14 cellular contexts compared by ENCODE assay signal in the genomic region with DNA sequence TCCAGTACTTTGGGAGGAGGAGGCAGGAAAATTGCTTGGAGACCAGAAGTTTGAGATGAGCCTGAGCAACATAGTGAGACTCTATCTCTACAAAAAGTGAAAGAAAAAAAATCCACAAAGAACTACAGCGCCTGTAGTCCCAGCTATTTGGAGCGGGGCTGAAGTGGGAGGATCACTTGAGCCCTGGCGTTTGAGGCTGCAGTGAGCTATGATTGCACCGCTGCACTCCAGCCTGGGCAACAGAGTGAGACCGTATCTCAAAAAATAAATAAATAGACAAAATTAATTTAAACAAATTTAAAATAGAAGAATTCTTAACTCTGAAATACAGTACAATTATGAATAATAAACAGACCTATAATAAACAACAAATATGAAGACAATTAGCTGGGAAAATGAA. TPM values are rescaled to one million over a fixed set of nuclear protein-coding genes. Genes with fewer than 3 reads are reported as not detected.
A peak's percentile ranks its signal among the peaks of the same experiment; 100 is the strongest.
DNase-seq lines count a peak whose midpoint lies in the region; ATAC-seq, FAIRE-seq and TF ChIP-seq lines count a peak whose summit lies in the region.
"Had no signal": no experiment of that assay in that cellular context is flagged by ENCODE, and none has a peak within 500 bp of the region (broad histone marks: within the 10 kb centered on the region; RNA-seq: fewer than 3 reads in every experiment).

No MANE protein-coding gene starts in this region.

- no peak overlapping the region for H3K9ac ChIP-seq in neural progenitor cell

- peak; percentile 96 for FAIRE-seq in TTC549 (lab: Jason Lieb, UNC)
- FAIRE-seq: GM18507 had no signal

- H3K4me1 Mint-ChIP-seq in HFFc6 (ENCODE audit: low read depth) (peaks cover 36% of the 10 kb centered on the region), neural progenitor cell (no peaks in the 10 kb centered on the region)
- no peaks in the 10 kb centered on the region for H3K4me1 Mint-ChIP-seq in activated T-helper 17 cell treated with anti-CD3 and anti-CD28 coated beads, Interleukin-2, amount 50 U/mL, for 72 hours

- H3K27me3 ChIP-seq in foreskin keratinocyte (no peaks in the 10 kb centered on the region), neural progenitor cell (no peaks in the 10 kb centered on the region)

- H3K27ac ChIP-seq in foreskin keratinocyte (peak overlapping the region; percentile 22), neural progenitor cell (peak overlapping the region; percentile 11)

- H3K4me3 ChIP-seq in neural progenitor cell: no peak overlapping the region

- H3K4me3 Mint-ChIP-seq in HFFc6 (peak overlapping the region; percentile 42; the same call in 1 of the 2 replicates), neural progenitor cell (no peak overlapping the region)
- no peak overlapping the region for H3K4me3 Mint-ChIP-seq in activated T-helper 17 cell treated with anti-CD3 and anti-CD28 coated beads, Interleukin-2, amount 50 U/mL, for 72 hours
- H3K4me3 Mint-ChIP-seq: CD4-positive, alpha-beta T cell had no signal

- H3K27me3 Mint-ChIP-seq in HFFc6 (ENCODE audit: insufficient read depth) (no peaks in the 10 kb centered on the region), neural progenitor cell (ENCODE audit: insufficient read depth, low read depth) (no peaks in the 10 kb centered on the region)
- no peaks in the 10 kb centered on the region for H3K27me3 Mint-ChIP-seq in activated T-helper 17 cell treated with anti-CD3 and anti-CD28 coated beads, Interleukin-2, amount 50 U/mL, for 72 hours
- H3K27me3 Mint-ChIP-seq: CD4-positive, alpha-beta T cell had no signal

- intact Hi-C loops in posterior cingulate gyrus (cut with DNase I): loop anchor here (5.0 kb wide), 1 partner anchor 111 kb away; no protein-coding TSS in a partner anchor

- H3K9me3 ChIP-seq in neural progenitor cell (ENCODE audit: low read depth): no peaks in the 10 kb centered on the region

- no peaks in the 10 kb centered on the region for H3K9me3 Mint-ChIP-seq in HFFc6
- H3K9me3 Mint-ChIP-seq in neural progenitor cell: no peaks in the 10 kb centered on the region
- no peaks in the 10 kb centered on the region for H3K9me3 Mint-ChIP-seq in activated T-helper 17 cell treated with anti-CD3 and anti-CD28 coated beads, Interleukin-2, amount 50 U/mL, for 72 hours
- H3K9me3 Mint-ChIP-seq: CD4-positive, alpha-beta T cell had no signal

- H3K79me2 ChIP-seq in neural progenitor cell (ENCODE audit: low read depth): no peaks in the 10 kb centered on the region

- no peaks in the 10 kb centered on the region for H3K36me3 ChIP-seq in neural progenitor cell

- H2AFZ ChIP-seq in neural progenitor cell (replicated peaks): no peak overlapping the region

- H3K27ac Mint-ChIP-seq in HFFc6 (peak overlapping the region; percentile 57; the same call in 1 of the 2 replicates), neural progenitor cell (no peak overlapping the region)
- no peak overlapping the region for H3K27ac Mint-ChIP-seq in activated T-helper 17 cell treated with anti-CD3 and anti-CD28 coated beads, Interleukin-2, amount 50 U/mL, for 72 hours
- H3K27ac Mint-ChIP-seq: CD4-positive, alpha-beta T cell had no signal

- H4K20me1 ChIP-seq in neural progenitor cell (ENCODE audit: low read depth): no peaks in the 10 kb centered on the region

- H3K4me1 ChIP-seq in foreskin keratinocyte (peaks cover 23% of the 10 kb centered on the region), neural progenitor cell (peaks cover 9% of the 10 kb centered on the region)

- H3K36me3 Mint-ChIP-seq in HFFc6 (ENCODE audit: low read depth) (no peaks in the 10 kb centered on the region), neural progenitor cell (no peaks in the 10 kb centered on the region)
- H3K36me3 Mint-ChIP-seq in activated T-helper 17 cell treated with anti-CD3 and anti-CD28 coated beads, Interleukin-2, amount 50 U/mL, for 72 hours (ENCODE audit: low read depth): no peaks in the 10 kb centered on the region

- TF ChIP-seq CTCF in HFFc6 (IDR thresholded peaks at IDR 0.05) (no peak), foreskin keratinocyte (conservative IDR thresholded peaks at IDR 0.05) (no peak), neural progenitor cell (IDR thresholded peaks at IDR 0.05) (no peak)

- DNase-seq in HFFc6 (no peak), foreskin keratinocyte (no peak), neural progenitor cell (ENCODE audit: low spot score) (peak; percentile 38), posterior cingulate gyrus (no peak)
- DNase-seq: activated CD4-positive, alpha-beta T cell treated with anti-CD3 and anti-CD28 coated beads for 48 hours; CD4-positive, alpha-beta T cell; GDM1; NCI-H187; retina had no signal

- peak overlapping the region; percentile 19 for H3K4me2 ChIP-seq in neural progenitor cell

- ATAC-seq in foreskin keratinocyte: no peak
- no peak for ATAC-seq in GM18907 (IDR thresholded peaks at IDR 0.05; ENCODE audit: unreplicated experiment)
- ATAC-seq in GM21447 (IDR thresholded peaks at IDR 0.05; ENCODE audit: unreplicated experiment): no peak
- ATAC-seq in activated T-helper 17 cell treated with anti-CD3 and anti-CD28 coated beads, Interleukin-2, amount 50 U/mL, for 72 hours (replicated peaks): no peak

- peaks cover 6% of the 10 kb centered on the region for H3F3A ChIP-seq in neural progenitor cell (ENCODE audit: low read depth)

RNA-seq across cellular contexts. Expression of a gene that starts 40.9 kb away (rescaled TPM):
- total RNA-seq in HFFc6 (2021; fragmentation: NEBNext Ultra II Directional; extraction: Animal tissue kit (Norgen Biotek cat#: 25700)): under 1 TPM; 0.35 to 0.92 (median 0.48) TPM
- total RNA-seq in foreskin keratinocyte (1.8 and 3.4 TPM in 2 replicates), neural progenitor cell (ENCODE audit: low replicate concordance) (7.3 and 11.8 TPM in 2 replicates)
- 1.0 and 1.8 TPM in 2 replicates for polyA plus RNA-seq in foreskin keratinocyte
- 1 to 10 TPM; 1.4 to 1.8 TPM for total RNA-seq in activated T-helper 17 cell treated with anti-CD3 and anti-CD28 coated beads, Interleukin-2, amount 50 U/mL, for 72 hours
